In the genomic region with DNA sequence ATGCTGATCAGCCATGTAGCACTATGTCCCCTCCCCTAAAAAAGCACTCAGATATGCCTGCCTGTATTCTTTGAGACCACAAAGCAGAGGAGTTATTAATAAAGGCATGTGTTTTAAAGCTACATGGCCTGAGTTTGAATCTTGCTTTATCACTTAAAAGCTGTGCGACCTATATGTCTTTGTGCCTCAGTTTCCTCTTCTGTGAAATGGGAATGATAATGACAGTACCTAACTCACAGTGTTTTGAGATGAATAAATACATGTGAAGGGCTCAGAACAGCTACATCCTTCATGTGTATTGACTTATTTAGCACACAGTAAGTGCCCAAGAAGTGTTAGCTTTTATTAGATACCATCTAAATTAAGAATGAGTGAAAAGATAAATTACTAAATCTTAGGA, we compare ENCODE assay signal across 3 cellular contexts.
A peak's percentile ranks its signal among the peaks of the same experiment; 100 is the strongest.
TF ChIP-seq lines count a peak whose summit lies in the region.

No MANE protein-coding gene starts in this region.

TF ChIP-seq in HepG2, 621 proteins besides CTCF, POLR2A, EP300 and RAD21 (continued from another document):
- TF ChIP-seq ZNF562 (CRISPR knock-in tag; IDR thresholded peaks at IDR 0.05; ENCODE audit: borderline replicate concordance) (no peak), SKI (IDR thresholded peaks at IDR 0.05; ENCODE audit: partially characterized antibody) (no peak)

TF ChIP-seq in K562, 482 proteins besides CTCF, POLR2A, EP300 and RAD21 (continues in another document):
- TF ChIP-seq TCF3 (CRISPR knock-in tag; IDR thresholded peaks at IDR 0.05), result no peak
- no peak for TF ChIP-seq STAG1 (CRISPR knock-in tag; IDR thresholded peaks at IDR 0.05; ENCODE audit: borderline replicate concordance)
- no peak for TF ChIP-seq TAF7 (tag; IDR thresholded peaks at IDR 0.05)
- TF ChIP-seq, protein P1, sequence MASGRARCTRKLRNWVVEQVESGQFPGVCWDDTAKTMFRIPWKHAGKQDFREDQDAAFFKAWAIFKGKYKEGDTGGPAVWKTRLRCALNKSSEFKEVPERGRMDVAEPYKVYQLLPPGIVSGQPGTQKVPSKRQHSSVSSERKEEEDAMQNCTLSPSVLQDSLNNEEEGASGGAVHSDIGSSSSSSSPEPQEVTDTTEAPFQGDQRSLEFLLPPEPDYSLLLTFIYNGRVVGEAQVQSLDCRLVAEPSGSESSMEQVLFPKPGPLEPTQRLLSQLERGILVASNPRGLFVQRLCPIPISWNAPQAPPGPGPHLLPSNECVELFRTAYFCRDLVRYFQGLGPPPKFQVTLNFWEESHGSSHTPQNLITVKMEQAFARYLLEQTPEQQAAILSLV (tag; IDR thresholded peaks at IDR 0.05), result no peak
- no peak for TF ChIP-seq MAX (CRISPR knock-in tag; IDR thresholded peaks at IDR 0.05)
- TF ChIP-seq, protein P2, sequence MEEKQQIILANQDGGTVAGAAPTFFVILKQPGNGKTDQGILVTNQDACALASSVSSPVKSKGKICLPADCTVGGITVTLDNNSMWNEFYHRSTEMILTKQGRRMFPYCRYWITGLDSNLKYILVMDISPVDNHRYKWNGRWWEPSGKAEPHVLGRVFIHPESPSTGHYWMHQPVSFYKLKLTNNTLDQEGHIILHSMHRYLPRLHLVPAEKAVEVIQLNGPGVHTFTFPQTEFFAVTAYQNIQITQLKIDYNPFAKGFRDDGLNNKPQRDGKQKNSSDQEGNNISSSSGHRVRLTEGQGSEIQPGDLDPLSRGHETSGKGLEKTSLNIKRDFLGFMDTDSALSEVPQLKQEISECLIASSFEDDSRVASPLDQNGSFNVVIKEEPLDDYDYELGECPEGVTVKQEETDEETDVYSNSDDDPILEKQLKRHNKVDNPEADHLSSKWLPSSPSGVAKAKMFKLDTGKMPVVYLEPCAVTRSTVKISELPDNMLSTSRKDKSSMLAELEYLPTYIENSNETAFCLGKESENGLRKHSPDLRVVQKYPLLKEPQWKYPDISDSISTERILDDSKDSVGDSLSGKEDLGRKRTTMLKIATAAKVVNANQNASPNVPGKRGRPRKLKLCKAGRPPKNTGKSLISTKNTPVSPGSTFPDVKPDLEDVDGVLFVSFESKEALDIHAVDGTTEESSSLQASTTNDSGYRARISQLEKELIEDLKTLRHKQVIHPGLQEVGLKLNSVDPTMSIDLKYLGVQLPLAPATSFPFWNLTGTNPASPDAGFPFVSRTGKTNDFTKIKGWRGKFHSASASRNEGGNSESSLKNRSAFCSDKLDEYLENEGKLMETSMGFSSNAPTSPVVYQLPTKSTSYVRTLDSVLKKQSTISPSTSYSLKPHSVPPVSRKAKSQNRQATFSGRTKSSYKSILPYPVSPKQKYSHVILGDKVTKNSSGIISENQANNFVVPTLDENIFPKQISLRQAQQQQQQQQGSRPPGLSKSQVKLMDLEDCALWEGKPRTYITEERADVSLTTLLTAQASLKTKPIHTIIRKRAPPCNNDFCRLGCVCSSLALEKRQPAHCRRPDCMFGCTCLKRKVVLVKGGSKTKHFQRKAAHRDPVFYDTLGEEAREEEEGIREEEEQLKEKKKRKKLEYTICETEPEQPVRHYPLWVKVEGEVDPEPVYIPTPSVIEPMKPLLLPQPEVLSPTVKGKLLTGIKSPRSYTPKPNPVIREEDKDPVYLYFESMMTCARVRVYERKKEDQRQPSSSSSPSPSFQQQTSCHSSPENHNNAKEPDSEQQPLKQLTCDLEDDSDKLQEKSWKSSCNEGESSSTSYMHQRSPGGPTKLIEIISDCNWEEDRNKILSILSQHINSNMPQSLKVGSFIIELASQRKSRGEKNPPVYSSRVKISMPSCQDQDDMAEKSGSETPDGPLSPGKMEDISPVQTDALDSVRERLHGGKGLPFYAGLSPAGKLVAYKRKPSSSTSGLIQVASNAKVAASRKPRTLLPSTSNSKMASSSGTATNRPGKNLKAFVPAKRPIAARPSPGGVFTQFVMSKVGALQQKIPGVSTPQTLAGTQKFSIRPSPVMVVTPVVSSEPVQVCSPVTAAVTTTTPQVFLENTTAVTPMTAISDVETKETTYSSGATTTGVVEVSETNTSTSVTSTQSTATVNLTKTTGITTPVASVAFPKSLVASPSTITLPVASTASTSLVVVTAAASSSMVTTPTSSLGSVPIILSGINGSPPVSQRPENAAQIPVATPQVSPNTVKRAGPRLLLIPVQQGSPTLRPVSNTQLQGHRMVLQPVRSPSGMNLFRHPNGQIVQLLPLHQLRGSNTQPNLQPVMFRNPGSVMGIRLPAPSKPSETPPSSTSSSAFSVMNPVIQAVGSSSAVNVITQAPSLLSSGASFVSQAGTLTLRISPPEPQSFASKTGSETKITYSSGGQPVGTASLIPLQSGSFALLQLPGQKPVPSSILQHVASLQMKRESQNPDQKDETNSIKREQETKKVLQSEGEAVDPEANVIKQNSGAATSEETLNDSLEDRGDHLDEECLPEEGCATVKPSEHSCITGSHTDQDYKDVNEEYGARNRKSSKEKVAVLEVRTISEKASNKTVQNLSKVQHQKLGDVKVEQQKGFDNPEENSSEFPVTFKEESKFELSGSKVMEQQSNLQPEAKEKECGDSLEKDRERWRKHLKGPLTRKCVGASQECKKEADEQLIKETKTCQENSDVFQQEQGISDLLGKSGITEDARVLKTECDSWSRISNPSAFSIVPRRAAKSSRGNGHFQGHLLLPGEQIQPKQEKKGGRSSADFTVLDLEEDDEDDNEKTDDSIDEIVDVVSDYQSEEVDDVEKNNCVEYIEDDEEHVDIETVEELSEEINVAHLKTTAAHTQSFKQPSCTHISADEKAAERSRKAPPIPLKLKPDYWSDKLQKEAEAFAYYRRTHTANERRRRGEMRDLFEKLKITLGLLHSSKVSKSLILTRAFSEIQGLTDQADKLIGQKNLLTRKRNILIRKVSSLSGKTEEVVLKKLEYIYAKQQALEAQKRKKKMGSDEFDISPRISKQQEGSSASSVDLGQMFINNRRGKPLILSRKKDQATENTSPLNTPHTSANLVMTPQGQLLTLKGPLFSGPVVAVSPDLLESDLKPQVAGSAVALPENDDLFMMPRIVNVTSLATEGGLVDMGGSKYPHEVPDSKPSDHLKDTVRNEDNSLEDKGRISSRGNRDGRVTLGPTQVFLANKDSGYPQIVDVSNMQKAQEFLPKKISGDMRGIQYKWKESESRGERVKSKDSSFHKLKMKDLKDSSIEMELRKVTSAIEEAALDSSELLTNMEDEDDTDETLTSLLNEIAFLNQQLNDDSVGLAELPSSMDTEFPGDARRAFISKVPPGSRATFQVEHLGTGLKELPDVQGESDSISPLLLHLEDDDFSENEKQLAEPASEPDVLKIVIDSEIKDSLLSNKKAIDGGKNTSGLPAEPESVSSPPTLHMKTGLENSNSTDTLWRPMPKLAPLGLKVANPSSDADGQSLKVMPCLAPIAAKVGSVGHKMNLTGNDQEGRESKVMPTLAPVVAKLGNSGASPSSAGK (IDR thresholded peaks at IDR 0.05), result no peak
- TF ChIP-seq RBM25 (IDR thresholded peaks at IDR 0.05; ENCODE audit: low read depth, low read length, severe bottlenecking), result peak; percentile 65

TF ChIP-seq in SK-N-SH, 30 proteins besides CTCF, POLR2A, EP300 and RAD21 (continued from another document):
- no peak for TF ChIP-seq MAX (IDR thresholded peaks at IDR 0.05; ENCODE audit: low read depth)
- TF ChIP-seq ELF1 (IDR thresholded peaks at IDR 0.05), result no peak
- TF ChIP-seq SIN3A (IDR thresholded peaks at IDR 0.05; ENCODE audit: borderline replicate concordance, low read depth, low read length), result no peak
- no peak for TF ChIP-seq TEAD4 (IDR thresholded peaks at IDR 0.05; ENCODE audit: borderline replicate concordance, insufficient read depth)
- TF ChIP-seq NFIC (IDR thresholded peaks at IDR 0.05; ENCODE audit: borderline replicate concordance), result no peak
- TF ChIP-seq YY1 (IDR thresholded peaks at IDR 0.05; ENCODE audit: low read depth), result no peak
- TF ChIP-seq RXRA (IDR thresholded peaks at IDR 0.05; ENCODE audit: borderline replicate concordance, low read depth), result no peak
- TF ChIP-seq RCOR1 (IDR thresholded peaks at IDR 0.05; ENCODE audit: low read length), result no peak
- TF ChIP-seq FOSL2 (IDR thresholded peaks at IDR 0.05; ENCODE audit: borderline replicate concordance, low read depth), result no peak
- TF ChIP-seq EZH2phosphoT487 (IDR thresholded peaks at IDR 0.05; ENCODE audit: borderline replicate concordance, low read depth), result no peak
- TF ChIP-seq GATA2 (CRISPR knock-in tag; IDR thresholded peaks at IDR 0.05), result no peak
- TF ChIP-seq FOXJ3 (CRISPR knock-in tag; IDR thresholded peaks at IDR 0.05), result no peak
- TF ChIP-seq SMC3 (IDR thresholded peaks at IDR 0.05; ENCODE audit: low read depth, low read length), result no peak
- TF ChIP-seq REST (IDR thresholded peaks at IDR 0.05; ENCODE audit: low read depth, low read length), result no peak
- no peak for TF ChIP-seq CHD2 (IDR thresholded peaks at IDR 0.05; ENCODE audit: low read length, partially characterized antibody)
- TF ChIP-seq ZBTB33 (IDR thresholded peaks at IDR 0.05; ENCODE audit: borderline replicate concordance, low read depth), result no peak
- no peak for TF ChIP-seq TAF1 (IDR thresholded peaks at IDR 0.05; ENCODE audit: borderline replicate concordance, low read depth, low read length)
TF ChIP-seq in SK-N-SH: peak in this region for 0.
